ENCODE assay signal across 12 cellular contexts in the genomic region with DNA sequence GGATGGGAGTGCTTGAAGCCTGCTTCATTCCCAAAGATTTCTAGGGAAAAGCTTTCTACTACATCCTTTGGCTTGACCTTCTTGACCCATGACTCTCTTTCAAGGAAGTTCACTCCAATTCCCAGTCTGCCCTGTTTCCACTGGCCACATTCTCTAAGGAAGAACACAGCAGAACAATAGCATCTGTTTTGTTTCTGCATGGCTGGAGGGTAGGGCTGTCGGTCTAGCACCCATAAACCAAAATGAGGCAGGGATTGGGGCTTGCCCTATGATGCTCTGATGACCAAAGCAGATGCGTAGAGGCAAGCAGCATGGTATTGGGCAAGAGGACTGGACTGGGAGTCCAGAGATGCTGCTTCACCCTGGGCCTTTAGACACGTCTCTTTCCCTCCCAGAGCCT. TPM values are rescaled to one million over a fixed set of nuclear protein-coding genes. Genes with fewer than 3 reads are reported as not detected.
DNase-seq lines count a peak whose midpoint lies in the region; ATAC-seq and TF ChIP-seq lines count a peak whose summit lies in the region.
"Had no signal": no experiment of that assay in that cellular context is flagged by ENCODE, and none has a peak within 500 bp of the region (broad histone marks: within the 10 kb centered on the region; RNA-seq: fewer than 3 reads in every experiment).

No MANE protein-coding gene starts in this region.

- H3K36me3 ChIP-seq in CD8-positive, alpha-beta memory T cell (ENCODE audit: insufficient read depth, low read length): no peaks in the 10 kb centered on the region
- peaks cover 30% of the 10 kb centered on the region for H3K36me3 ChIP-seq in mesodermal cell (ENCODE audit: control insufficient read depth, insufficient read depth, low read length)

- H3K4me1 ChIP-seq in CD8-positive, alpha-beta memory T cell (ENCODE audit: insufficient read depth, low read length): peaks cover 19% of the 10 kb centered on the region
- peaks cover 16% of the 10 kb centered on the region for H3K4me1 ChIP-seq in mesodermal cell (ENCODE audit: control insufficient read depth, insufficient read depth, low read length, poor library complexity, severe bottlenecking)

- no peak overlapping the region for H3K27ac ChIP-seq in CD8-positive, alpha-beta memory T cell (ENCODE audit: low read depth, low read length)
- peak overlapping the region; percentile 41 for H3K27ac ChIP-seq in mesodermal cell (ENCODE audit: low read depth, low read length, severe bottlenecking)
- H3K27ac ChIP-seq: brain microvascular endothelial cell had no signal

- no peak for DNase-seq in CD8-positive, alpha-beta memory T cell
- DNase-seq in HFFc6 (peak; percentile 50), SK-N-DZ (ENCODE audit: low spot score) (no peak)
- no peak for DNase-seq in central memory CD8-positive, alpha-beta T cell (ENCODE audit: low spot score in 2 of 2)
- DNase-seq: brain microvascular endothelial cell, midbrain, NCI-H510A, SIG-M5 had no signal

- peak overlapping the region in 5 of 8 donors; percentile 5 to 79 (median 54) for H3K27ac Mint-ChIP-seq in CD8-positive, alpha-beta memory T cell
- H3K27ac Mint-ChIP-seq in HFFc6: peak overlapping the region; percentile 5; the same call in 1 of the 2 replicates
- no peak overlapping the region for H3K27ac Mint-ChIP-seq in central memory CD8-positive, alpha-beta T cell (ENCODE audit: low read depth)

- H3K27me3 Mint-ChIP-seq in CD8-positive, alpha-beta memory T cell: peaks cover 0 to 1% of the 10 kb centered on the region in 2 donors
- H3K27me3 Mint-ChIP-seq in HFFc6 (ENCODE audit: insufficient read depth): peaks cover 5% of the 10 kb centered on the region
- peaks cover 9% of the 10 kb centered on the region for H3K27me3 Mint-ChIP-seq in central memory CD8-positive, alpha-beta T cell

- H3K4me1 Mint-ChIP-seq in CD8-positive, alpha-beta memory T cell: peaks cover 13 to 20% (median 17%) of the 10 kb centered on the region in 3 donors
- peaks cover 15% of the 10 kb centered on the region for H3K4me1 Mint-ChIP-seq in HFFc6 (ENCODE audit: low read depth)
- peaks cover 23% of the 10 kb centered on the region for H3K4me1 Mint-ChIP-seq in central memory CD8-positive, alpha-beta T cell

- CTCF ChIA-PET in CD8-positive, alpha-beta memory T cell (lab: Charles Lee): no interaction called here

- WGBS in mesodermal cell (ENCODE audit: insufficient coverage in 2 of 2), 2 experiments: 86 to 95% methylated on average over 1 to 2 of the region's 3 CpGs

- H3K36me3 Mint-ChIP-seq in CD8-positive, alpha-beta memory T cell: peaks cover 0 to 2% (median 0%) of the 10 kb centered on the region in 3 donors
- H3K36me3 Mint-ChIP-seq in HFFc6 (ENCODE audit: low read depth): peaks cover 27% of the 10 kb centered on the region
- H3K36me3 Mint-ChIP-seq in central memory CD8-positive, alpha-beta T cell (ENCODE audit: insufficient read depth): peaks cover 3% of the 10 kb centered on the region

- no peaks in the 10 kb centered on the region for H3K27me3 ChIP-seq in CD8-positive, alpha-beta memory T cell (ENCODE audit: insufficient read depth, low read length, poor library complexity, severe bottlenecking)
- H3K27me3 ChIP-seq: brain microvascular endothelial cell had no signal

- ATAC-seq in central memory CD8-positive, alpha-beta T cell (replicated peaks; ENCODE audit: extremely low read depth, poor library complexity, severe bottlenecking): no peak
- ATAC-seq in GM19395 (IDR thresholded peaks at IDR 0.05; ENCODE audit: unreplicated experiment) (no peak), HG02588 (IDR thresholded peaks at IDR 0.05; ENCODE audit: unreplicated experiment) (no peak), HG03457 (IDR thresholded peaks at IDR 0.05; ENCODE audit: unreplicated experiment) (no peak)

- POLR2A ChIA-PET in CD8-positive, alpha-beta memory T cell (lab: Charles Lee): no interaction called here

- peak overlapping the region; percentile 60 to 86 (median 78) for H3K4me3 Mint-ChIP-seq in CD8-positive, alpha-beta memory T cell
- no peak overlapping the region for H3K4me3 Mint-ChIP-seq in HFFc6
- peak overlapping the region; percentile 71 for H3K4me3 Mint-ChIP-seq in central memory CD8-positive, alpha-beta T cell

- TF ChIP-seq CTCF in HFFc6 (IDR thresholded peaks at IDR 0.05): no peak

- H3K4me3 ChIP-seq in CD8-positive, alpha-beta memory T cell (ENCODE audit: low read length): no peak overlapping the region
- H3K4me3 ChIP-seq in mesodermal cell (ENCODE audit: extremely low read depth, insufficient read depth, low read length, poor library complexity, severe bottlenecking): no peak overlapping the region

- no peaks in the 10 kb centered on the region for H3K9me3 ChIP-seq in CD8-positive, alpha-beta memory T cell (ENCODE audit: low read length)
- no peaks in the 10 kb centered on the region for H3K9me3 ChIP-seq in mesodermal cell (ENCODE audit: control insufficient read depth, low read length)

- H3K9me3 Mint-ChIP-seq in CD8-positive, alpha-beta memory T cell: no peaks in the 10 kb centered on the region
- H3K9me3 Mint-ChIP-seq in HFFc6: no peaks in the 10 kb centered on the region
- H3K9me3 Mint-ChIP-seq in central memory CD8-positive, alpha-beta T cell: no peaks in the 10 kb centered on the region

RNA-seq across cellular contexts. Expression of gene GOLGA2, which starts 24.1 kb away (rescaled TPM):
- total RNA-seq in CD8-positive, alpha-beta memory T cell: 10 to 100 TPM; 35.4 to 35.5 TPM
- 8.8 TPM for polyA plus RNA-seq in CD8-positive, alpha-beta memory T cell
- total RNA-seq in HFFc6 (2021; fragmentation: NEBNext Ultra II Directional; extraction: Animal tissue kit (Norgen Biotek cat#: 25700)): 100 to 1,000 TPM; 142 to 167 (median 156) TPM
- polyA plus RNA-seq in mesodermal cell (2013, experiment 1 of 2): 78.9 TPM
- polyA plus RNA-seq in mesodermal cell (2013, experiment 2 of 2): 77.0 TPM
- polyA plus RNA-seq in SK-N-DZ (2014; cell fraction: cytosol; rRNA removed): 45.8 and 68.5 TPM in 2 replicates
- polyA plus RNA-seq in SK-N-DZ (2014; cell fraction: nucleus; rRNA removed): 38.2 and 44.9 TPM in 2 replicates

RNA-seq across cellular contexts. Expression of gene SWI5, which starts 24.4 kb away (rescaled TPM):
- total RNA-seq in CD8-positive, alpha-beta memory T cell: 10 to 100 TPM; 18.1 to 20.9 TPM
- 27.8 TPM for polyA plus RNA-seq in CD8-positive, alpha-beta memory T cell
- 10 to 100 TPM; 40.7 to 46.7 (median 41.9) TPM for total RNA-seq in HFFc6 (2021; fragmentation: NEBNext Ultra II Directional; extraction: Animal tissue kit (Norgen Biotek cat#: 25700))
- 38.4 TPM for polyA plus RNA-seq in mesodermal cell (2013, experiment 1 of 2)
- 30.8 TPM for polyA plus RNA-seq in mesodermal cell (2013, experiment 2 of 2)
- polyA plus RNA-seq in SK-N-DZ (2014; cell fraction: cytosol; rRNA removed): 34.5 and 36.4 TPM in 2 replicates
- polyA plus RNA-seq in SK-N-DZ (2014; cell fraction: nucleus; rRNA removed): 10.9 and 28.7 TPM in 2 replicates

RNA-seq across cellular contexts. Expression of gene DNM1, which starts 48.5 kb away (rescaled TPM):
- under 1 TPM; 0.26 to 0.66 TPM for total RNA-seq in CD8-positive, alpha-beta memory T cell
- 0.18 TPM for polyA plus RNA-seq in CD8-positive, alpha-beta memory T cell
- total RNA-seq in HFFc6 (2021; fragmentation: NEBNext Ultra II Directional; extraction: Animal tissue kit (Norgen Biotek cat#: 25700)): 10 to 100 TPM; 17.4 to 38.2 (median 32.7) TPM
- 49.9 TPM for polyA plus RNA-seq in mesodermal cell (2013, experiment 1 of 2)
- polyA plus RNA-seq in mesodermal cell (2013, experiment 2 of 2): 38.6 TPM
- 19.7 and 30.2 TPM in 2 replicates for polyA plus RNA-seq in SK-N-DZ (2014; cell fraction: cytosol; rRNA removed)
- 85.2 and 188 TPM in 2 replicates for polyA plus RNA-seq in SK-N-DZ (2014; cell fraction: nucleus; rRNA removed)

Comparison
In these comparisons a context has a peak if more than half of its experiments do, and no peak if none do; other contexts are left out.
1. RNA of gene DNM1, which starts 48.5 kb away (total RNA-seq): 17.4 to 38.2 TPM in HFFc6; 0.26 to 0.66 TPM in CD8-positive, alpha-beta memory T cell; every median in the first group is over 10 times any median in the second.